ENCODE assay signal across 19 cellular contexts in genomic region chr3:149648525-149648924, GRCh38. TPM values are rescaled to one million over a fixed set of nuclear protein-coding genes. Genes with fewer than 3 reads are reported as not detected.
A peak's percentile ranks its signal among the peaks of the same experiment; 100 is the strongest.
DNase-seq lines count a peak whose midpoint lies in the region; ATAC-seq, FAIRE-seq and TF ChIP-seq lines count a peak whose summit lies in the region.
"Had no signal": no experiment of that assay in that cellular context is flagged by ENCODE, and none has a peak within 500 bp of the region (broad histone marks: within the 10 kb centered on the region; RNA-seq: fewer than 3 reads in every experiment).

No MANE protein-coding gene starts in this region.

- 98% methylated on average over 3 of the region's 3 CpGs for WGBS in GM12878 (ENCODE audit: insufficient coverage, insufficient replicate concordance, low lambda C conversion rate, missing lambda C conversion rate)

- CTCF ChIA-PET in GM12878 (lab: Yijun Ruan, JAX) = interaction anchor here (0.6 to 2.2 kb wide), 11 partner anchors 10 to 84 kb away, joined by 3 to 7 read pairs (median 4); no protein-coding TSS in a partner anchor

- no peaks in the 10 kb centered on the region for H3K9me3 ChIP-seq in GM12878 (replicated peaks; ENCODE audit: control insufficient read depth, insufficient read depth, low read length)
- H3K9me3 ChIP-seq in muscle layer of colon (ENCODE audit: low read length) = no peaks in the 10 kb centered on the region
- no peaks in the 10 kb centered on the region for H3K9me3 ChIP-seq in tibial artery
- H3K9me3 ChIP-seq: HAP-1, Peyer's patch had no signal

- no peak for TF ChIP-seq RAD21 in GM12878 (IDR thresholded peaks at IDR 0.05; ENCODE audit: insufficient read depth, low read depth, low read length)

- H3K36me3 ChIP-seq in GM12878 (ENCODE audit: control insufficient read depth in 2 of 2, insufficient read depth in 2 of 2, low read length in 1 of 2) (no peaks in the 10 kb centered on the region), muscle layer of colon (ENCODE audit: insufficient read depth, low read length) (peaks cover 31% of the 10 kb centered on the region), tibial artery (peaks cover 0 to 6% (median 0%) of the 10 kb centered on the region in 3 donors)
- H3K36me3 ChIP-seq: Peyer's patch had no signal

- H3K27ac ChIP-seq in GM12878 (ENCODE audit: control insufficient read depth, insufficient read depth) (no peak overlapping the region), muscle layer of colon (ENCODE audit: low read depth, low read length) (peak overlapping the region; percentile 6), tibial artery (peak overlapping the region; percentile 9 to 63), substantia nigra (ENCODE audit: low read depth, low read length, poor library complexity, severe bottlenecking) (no peak overlapping the region)
- H3K27ac ChIP-seq: Peyer's patch had no signal

- intact Hi-C loops in GM12878 (cut with micrococcal nuclease; ENCODE audit: unreplicated experiment) (no loop called here), tibial artery (cut with DNase I; ENCODE audit: low total_unique reads) (no loop called here)

- TF ChIP-seq CTCF in GM12878 (IDR thresholded peaks at IDR 0.05 in 2 of 3, conservative IDR thresholded peaks at IDR 0.05 in 1 of 3; ENCODE audit: control insufficient read depth in 2 of 3, extremely low read depth in 1 of 3, insufficient read depth in 1 of 3, low read depth in 3 of 3, low read length in 3 of 3) (no peak), tibial artery (IDR thresholded peaks at IDR 0.05) (no peak)

- SMC1A ChIA-PET in GM12878 (lab: Charles Lee; ENCODE audit: uncharacterized antibody, unreplicated experiment) = interaction anchor here (1.3 to 4.2 kb wide), 9 partner anchors 8 to 118 kb away, joined by 4 to 33 read pairs (median 10); partner anchors contain the start of gene WWTR1

- H3K4me1 ChIP-seq in GM12878 (ENCODE audit: control insufficient read depth, insufficient read depth, low read length) (peaks cover 18% of the 10 kb centered on the region), muscle layer of colon (ENCODE audit: insufficient read depth, low read length) (peaks cover 73% of the 10 kb centered on the region), tibial artery (peaks cover 0 to 88% (median 45%) of the 10 kb centered on the region in 4 donors)

- in situ Hi-C loops in GM12878 (cut with MboI) = no loop called here

- H3K4me2 ChIP-seq in GM12878 (ENCODE audit: control insufficient read depth, insufficient read depth) = 0 out of 2 replicates have a peak overlapping the region, but pooled peaks have one; percentile 40

- BruUV-seq in GM12878 (replicated peaks; lab: Mats Ljungman, UMichigan) = no TSS peak

- no peaks in the 10 kb centered on the region for H3K27me3 ChIP-seq in GM12878 (replicated peaks in 1 of 2; ENCODE audit: control insufficient read depth in 2 of 2, insufficient read depth in 2 of 2, low read length in 1 of 2)
- H3K27me3 ChIP-seq in muscle layer of colon (ENCODE audit: control insufficient read depth in 1 of 2, insufficient read depth in 2 of 2, low read length in 2 of 2) = no peaks in the 10 kb centered on the region
- no peaks in the 10 kb centered on the region for H3K27me3 ChIP-seq in tibial artery
- H3K27me3 ChIP-seq: Peyer's patch had no signal

- FAIRE-seq in GM12878 (lab: Jason Lieb, UNC) = no peak
- FAIRE-seq: frontal cortex, islet of Langerhans had no signal

- H3K9ac ChIP-seq in GM12878 (ENCODE audit: control insufficient read depth, insufficient read depth, low read length) = no peak overlapping the region
- H3K9ac ChIP-seq in muscle layer of colon (ENCODE audit: low read length) = no peak overlapping the region

- no peak for TF ChIP-seq POLR2A in GM12878 (IDR thresholded peaks at IDR 0.05; ENCODE audit: low read depth, low read length)

- TF ChIP-seq EP300 in GM12878 (IDR thresholded peaks at IDR 0.05; ENCODE audit: borderline replicate concordance in 1 of 2, control insufficient read depth in 1 of 2, low read depth in 2 of 2, low read length in 2 of 2) = no peak

- H4K20me1 ChIP-seq in GM12878 (ENCODE audit: control insufficient read depth, insufficient read depth) = no peaks in the 10 kb centered on the region

- no peak overlapping the region for H2AFZ ChIP-seq in GM12878 (ENCODE audit: control insufficient read depth, low read depth, low read length)

- DNase-seq in GM12878 (ENCODE audit: low read depth, low spot score) = no peak
- DNase-seq in fibroblast of peridontal ligament (ENCODE audit: extremely low read depth) = peak; percentile 44
- no peak for DNase-seq in tibial artery
- DNase-seq in substantia nigra (lab: John Stamatoyannopoulos, UW) = no peak
- no peak for DNase-seq in hippocampal formation (lab: John Stamatoyannopoulos, UW)
- DNase-seq: activated naive CD8-positive, alpha-beta T cell treated with anti-CD3 and anti-CD28 coated beads, Interleukin-2, amount 50 U/mL, for 24 hours; activated T-cell treated with anti-CD3 and anti-CD28 coated beads, Interleukin-2, amount 50 U/mL, for 1 hour; cortex of kidney; DMS53; Kasumi-1; NCI-H526; Peyer's patch; T-helper 17 cell had no signal

- POLR2A ChIA-PET in GM12878 (lab: Charles Lee) = interaction anchor here (0.7 to 2.9 kb wide), 3 partner anchors 10 to 68 kb away, joined by 6 to 16 read pairs (median 12); partner anchors contain the start of gene WWTR1

- RAD21 ChIA-PET in GM12878 (lab: Charles Lee; ENCODE audit: unreplicated experiment) = interaction anchor here (0.7 to 3.6 kb wide), 7 partner anchors 10 to 76 kb away, joined by 3 to 21 read pairs (median 3); partner anchors contain the start of gene WWTR1

- peaks cover 19% of the 10 kb centered on the region for H3K79me2 ChIP-seq in GM12878 (ENCODE audit: control insufficient read depth, insufficient read depth, low read length)

- ATAC-seq in GM12878 = no peak
- ATAC-seq in HG02973 (IDR thresholded peaks at IDR 0.05; ENCODE audit: unreplicated experiment) = no peak
- ATAC-seq in GM21526 (IDR thresholded peaks at IDR 0.05; ENCODE audit: low FRiP score, unreplicated experiment) = no peak
- ATAC-seq: activated naive CD8-positive, alpha-beta T cell treated with anti-CD3 and anti-CD28 coated beads, Interleukin-2, amount 50 U/mL, for 24 hours; T-helper 17 cell had no signal

- H3K4me3 ChIP-seq in GM12878 = no peak overlapping the region
- peak overlapping the region in 1 of 2 donors; percentile 22 for H3K4me3 ChIP-seq in muscle layer of colon (ENCODE audit: low read depth in 1 of 2, low read length in 2 of 2)
- H3K4me3 ChIP-seq in tibial artery = peak overlapping the region; percentile 5 to 12
- H3K4me3 ChIP-seq: HAP-1, Peyer's patch had no signal

TF ChIP-seq in GM12878, 131 proteins besides CTCF, POLR2A, EP300 and RAD21 (continues in another document):
- TF ChIP-seq RELA (IDR thresholded peaks at IDR 0.05; ENCODE audit: borderline replicate concordance, partially characterized antibody) (no peak), ELK1 (IDR thresholded peaks at IDR 0.05; ENCODE audit: low read depth, low read length) (no peak), EED (IDR thresholded peaks at IDR 0.05; ENCODE audit: low read depth) (no peak), NBN (IDR thresholded peaks at IDR 0.05) (no peak)

RNA-seq across cellular contexts. Expression of gene WWTR1, which starts 9.3 kb away (rescaled TPM):
- 25.3 and 27.0 TPM in 2 replicates for total RNA-seq in GM12878 (2013; cell fraction: nucleolus; rRNA removed)
- 2.9 and 4.0 TPM in 2 replicates for total RNA-seq in GM12878 (2014; rRNA removed)
- total RNA-seq in GM12878 (2014; rRNA removed; fragmentation: Illumina TruSeq; extraction: Trizol) = 2.5 and 3.0 TPM in 2 replicates
- total RNA-seq in GM12878 (2021) = 5.1 and 6.8 TPM in 2 replicates
- 2.6 TPM for polyA plus RNA-seq in GM12878 (2011; ENCODE audit: low read depth)
- polyA plus RNA-seq in GM12878 (2011; rRNA removed) = 12.6 and 18.5 TPM in 2 replicates
- polyA plus RNA-seq in GM12878 (2011; cell fraction: cytosol; rRNA removed) = 12.8 and 16.6 TPM in 2 replicates
- 16.1 and 19.8 TPM in 2 replicates for polyA plus RNA-seq in GM12878 (2011; cell fraction: nucleus; rRNA removed)
- polyA plus RNA-seq in GM12878 (2012) = 4.3 and 5.2 TPM in 2 replicates
- 10.0 and 10.2 TPM in 2 replicates for polyA plus RNA-seq in GM12878 (2014; fragmentation: Illumina TruSeq; extraction: Trizol)
- 1 to 10 TPM; 3.8 to 4.0 TPM for polyA plus RNA-seq in GM12878 (2014; fragmentation: Nextera tagmentation; extraction: Ambion mirVana)
- polyA plus RNA-seq in GM12878 (2014; rRNA removed) = 4.7 and 5.0 TPM in 2 replicates
- 1 to 10 TPM; 7.6 to 8.4 TPM for polyA plus RNA-seq in GM12878 (2016; fragmentation: Nextera tagmentation; extraction: Ambion mirVana)
- 23.5 and 26.9 TPM in 2 replicates for polyA minus RNA-seq in GM12878 (2011; rRNA and poly(A)+ RNA removed)
- polyA minus RNA-seq in GM12878 (2011; cell fraction: cytosol; rRNA and poly(A)+ RNA removed) = 7.8 and 9.9 TPM in 2 replicates
- 33.4 and 61.2 TPM in 2 replicates for polyA minus RNA-seq in GM12878 (2011; cell fraction: nucleus; rRNA and poly(A)+ RNA removed)

Comparison
In these comparisons a context has a peak if more than half of its experiments do, and no peak if none do; other contexts are left out.
1. H3K27ac ChIP-seq: peak in muscle layer of colon (single experiment) and tibial artery (2 of 2); none in GM12878 (single experiment) and substantia nigra (single experiment).